Comparison of ENCODE assay signal across 32 cellular contexts in genomic region chr12:108509806-108510205, GRCh38. TPM values are rescaled to one million over a fixed set of nuclear protein-coding genes. Genes with fewer than 3 reads are reported as not detected.
DNase-seq lines count a peak whose midpoint lies in the region; ATAC-seq, FAIRE-seq and TF ChIP-seq lines count a peak whose summit lies in the region.
"Had no signal": no experiment of that assay in that cellular context is flagged by ENCODE, and none has a peak within 500 bp of the region (broad histone marks: within the 10 kb centered on the region; RNA-seq: fewer than 3 reads in every experiment).

No MANE protein-coding gene starts in this region.

- H2AFZ ChIP-seq in K562 (ENCODE audit: low read depth, low read length): no peak overlapping the region

- H3K27me3 Mint-ChIP-seq in Caco-2 (ENCODE audit: insufficient read depth, unreplicated experiment): peaks cover 6% of the 10 kb centered on the region

- no peak for FAIRE-seq in K562 (lab: Jason Lieb, UNC)
- FAIRE-seq: A204.1, A549, D721Med had no signal

- H3K4me1 ChIP-seq in HEK293 (ENCODE audit: control insufficient read depth, insufficient read depth, low read length) (no peaks in the 10 kb centered on the region), K562 (replicated peaks in 1 of 2; ENCODE audit: control insufficient read depth in 2 of 2, insufficient read depth in 2 of 2, low read length in 2 of 2) (peaks cover 0 to 5% of the 10 kb centered on the region in 2 experiments; a peak in 1 of 5 replicates), Caco-2 (no peaks in the 10 kb centered on the region)
- H3K4me1 ChIP-seq: A549, BLaER1 had no signal

- TF ChIP-seq RAD21 in K562 (CRISPR knock-in tag; conservative IDR thresholded peaks at IDR 0.05 in 1 of 2, IDR thresholded peaks at IDR 0.05 in 1 of 2): no peak

- no peak for DNase-seq in K562 (ENCODE audit: extremely low read depth in 1 of 4, low spot score in 3 of 4)
- no peak for DNase-seq in GOT3 (lab: John Stamatoyannopoulos, UW)
- no peak for DNase-seq in Caco-2
- DNase-seq: 8988T; ACHN; AML-193; BE2C; C1 segment of cervical spinal cord; Calu3; CD4-positive, alpha-beta memory T cell; CD4-positive, alpha-beta T cell; CD4-positive, CD25-positive, alpha-beta regulatory T cell; CD8-positive, alpha-beta memory T cell; CD8-positive, alpha-beta T cell; COR-L47; DMS 273 treated with DMSO at 0.1 percent for 48 hours; DMS153; DMS53; DMS79; DMS79 treated with DMSO at 0.1 percent for 48 hours; DND-41; EL had no signal

- no peak for TF ChIP-seq POLR2A in K562 (conservative IDR thresholded peaks at IDR 0.05)

- H3K9me3 Mint-ChIP-seq in Caco-2 (ENCODE audit: unreplicated experiment): no peaks in the 10 kb centered on the region
- H3K9me3 Mint-ChIP-seq: CD4-positive, alpha-beta T cell; CD4-positive, CD25-positive, alpha-beta regulatory T cell; CD8-positive, alpha-beta memory T cell; CD8-positive, alpha-beta T cell had no signal

- no peaks in the 10 kb centered on the region for H3K9me1 ChIP-seq in K562 (ENCODE audit: control insufficient read depth, insufficient read depth, low read length)

- ATAC-seq in K562: no peak
- ATAC-seq: A549; CD8-positive, alpha-beta T cell had no signal

- H3K27ac Mint-ChIP-seq in Caco-2 (ENCODE audit: unreplicated experiment): no peak overlapping the region
- H3K27ac Mint-ChIP-seq: B cell; CD14-positive monocyte; CD4-positive, alpha-beta memory T cell; CD4-positive, alpha-beta T cell; CD4-positive, CD25-positive, alpha-beta regulatory T cell; CD8-positive, alpha-beta T cell had no signal

- no peaks in the 10 kb centered on the region for H3K79me2 ChIP-seq in K562 (ENCODE audit: control insufficient read depth, insufficient read depth, low read length)

- BruUV-seq in K562 (replicated peaks; lab: Mats Ljungman, UMichigan) (no TSS peak), Caco-2 (replicated peaks; lab: Mats Ljungman, UMichigan) (no TSS peak)

- TF ChIP-seq EP300 in K562 (IDR thresholded peaks at IDR 0.05; ENCODE audit: low read length): no peak

- TF ChIP-seq CTCF in HEK293 (tag by site-specific recombination; IDR thresholded peaks at IDR 0.05) (no peak), K562 (IDR thresholded peaks at IDR 0.05 in 2 of 3, conservative IDR thresholded peaks at IDR 0.05 in 1 of 3; ENCODE audit: insufficient read depth in 2 of 3, low read depth in 1 of 3, low read length in 3 of 3) (no peak), Caco-2 (IDR thresholded peaks at IDR 0.05; ENCODE audit: insufficient read depth in 1 of 2, low read depth in 1 of 2, low read length in 1 of 2, severe bottlenecking in 1 of 2, unreplicated experiment in 1 of 2) (no peak)

- H3K4me3 ChIP-seq in HEK293 (ENCODE audit: low read depth, low read length) (no peak overlapping the region), K562 (no peak overlapping the region), Caco-2 (ENCODE audit: low read depth, low read length) (no peak overlapping the region)
- H3K4me3 ChIP-seq: A549; BLaER1; BLaER1 treated with 17β-estradiol and CSF1 and Interleukin-3, amounts not matched to agents 10 nM and 100 nM had no signal

- H4K20me1 ChIP-seq in K562 (replicated peaks; ENCODE audit: control insufficient read depth, insufficient read depth, low read length): no peaks in the 10 kb centered on the region
- H4K20me1 ChIP-seq: BLaER1; BLaER1 treated with 17β-estradiol and CSF1 and Interleukin-3, amounts not matched to agents 10 nM and 100 nM had no signal

- H3K9me3 ChIP-seq in HEK293 (ENCODE audit: control insufficient read depth, insufficient read depth, low read depth, low read length) (no peaks in the 10 kb centered on the region), K562 (replicated peaks; ENCODE audit: control insufficient read depth, insufficient read depth, low read depth, low read length) (no peaks in the 10 kb centered on the region), Caco-2 (no peaks in the 10 kb centered on the region; the same call in 1 of the 2 replicates)

- no peaks in the 10 kb centered on the region for H3K36me3 ChIP-seq in HEK293 (ENCODE audit: control insufficient read depth in 2 of 2, insufficient read depth in 1 of 2, low read length in 2 of 2)
- H3K36me3 ChIP-seq in K562 (ENCODE audit: control insufficient read depth, insufficient read depth, low read length): no peaks in the 10 kb centered on the region
- no peaks in the 10 kb centered on the region for H3K36me3 ChIP-seq in Caco-2 (ENCODE audit: control insufficient read depth, insufficient read depth, low read length)
- H3K36me3 ChIP-seq: BE2C; BLaER1; BLaER1 treated with 17β-estradiol and CSF1 and Interleukin-3, amounts not matched to agents 10 nM and 100 nM had no signal

- no peak overlapping the region for H3K9ac ChIP-seq in K562 (ENCODE audit: insufficient read depth in 1 of 2, low read depth in 2 of 2, low read length in 2 of 2)
- H3K9ac ChIP-seq: BLaER1; BLaER1 treated with 17β-estradiol and CSF1 and Interleukin-3, amounts not matched to agents 10 nM and 100 nM had no signal

- H3K27me3 ChIP-seq in K562 (ENCODE audit: control insufficient read depth in 2 of 2, insufficient read depth in 2 of 2, low read length in 2 of 2): 0 out of 5 replicates have a peak, but pooled peaks cover 0 to 5% of the 10 kb centered on the region in 2 experiments
- no peaks in the 10 kb centered on the region for H3K27me3 ChIP-seq in Caco-2 (replicated peaks; ENCODE audit: control insufficient read depth, insufficient read depth, low read length)
- H3K27me3 ChIP-seq: BE2C; BLaER1; BLaER1 treated with 17β-estradiol and CSF1 and Interleukin-3, amounts not matched to agents 10 nM and 100 nM had no signal

- H3K4me3 Mint-ChIP-seq in Caco-2 (ENCODE audit: unreplicated experiment): no peak overlapping the region
- H3K4me3 Mint-ChIP-seq: B cell; CD14-positive monocyte; CD4-positive, alpha-beta memory T cell; CD4-positive, alpha-beta T cell; CD8-positive, alpha-beta memory T cell; CD8-positive, alpha-beta T cell had no signal

- no peak overlapping the region for H3K4me2 ChIP-seq in K562 (ENCODE audit: insufficient read depth, low read length)
- H3K4me2 ChIP-seq: A549; BLaER1; BLaER1 treated with 17β-estradiol and CSF1 and Interleukin-3, amounts not matched to agents 10 nM and 100 nM had no signal

- WGBS in K562 (ENCODE audit: insufficient coverage, low coverage, missing lambda C conversion rate): 0% methylated on average over 1 of the region's 1 CpG

- peaks cover 8% of the 10 kb centered on the region for H3K36me3 Mint-ChIP-seq in Caco-2 (ENCODE audit: insufficient read depth, unreplicated experiment)
- H3K36me3 Mint-ChIP-seq: CD14-positive monocyte; CD4-positive, alpha-beta memory T cell; CD4-positive, CD25-positive, alpha-beta regulatory T cell; CD8-positive, alpha-beta memory T cell; CD8-positive, alpha-beta T cell had no signal

- no peak overlapping the region for H3K27ac ChIP-seq in HEK293 (ENCODE audit: extremely low read depth, low read depth, low read length)
- H3K27ac ChIP-seq in K562 (ENCODE audit: extremely low read depth, low read depth, low read length): no peak overlapping the region
- H3K27ac ChIP-seq: 22Rv1; A549; BLaER1; BLaER1 treated with 17β-estradiol and CSF1 and Interleukin-3, amounts not matched to agents 10 nM and 100 nM; C4-2B had no signal

- intact Hi-C loops in K562 (cut with micrococcal nuclease): loop anchor here (5.0 kb wide), 2 partner anchors 518 to 593 kb away; no protein-coding TSS in a partner anchor
- intact Hi-C loops in Caco-2 (cut with micrococcal nuclease; ENCODE audit: unreplicated experiment): loop anchor here (10.0 kb wide), 1 partner anchor 445 kb away; no protein-coding TSS in a partner anchor

- in situ Hi-C loops in K562 (cut with MboI): no loop called here

- H3K4me1 Mint-ChIP-seq in Caco-2 (ENCODE audit: low read depth, unreplicated experiment): no peaks in the 10 kb centered on the region

- POLR2A ChIA-PET in HEK293 (lab: Yijun Ruan, JAX): no interaction called here
- POLR2A ChIA-PET in K562 (lab: Yijun Ruan, JAX): no interaction called here
- POLR2A ChIA-PET in Caco-2 (lab: Charles Lee): no interaction called here

- CTCF ChIA-PET in HEK293 (lab: Yijun Ruan, JAX) (interaction anchor here (0.7 to 2.5 kb wide), 3 partner anchors 15 to 517 kb away, joined by 3 to 10 read pairs (median 3); no protein-coding TSS in a partner anchor), K562 (lab: Yijun Ruan, JAX; ENCODE audit: low intra/inter-chr PET ratio) (interaction anchor here (0.7 kb wide), 1 partner anchor 590 kb away, joined by 3 read pairs; no protein-coding TSS in a partner anchor), Caco-2 (lab: Charles Lee) (no interaction called here)

RNA-seq across cellular contexts. Expression of gene FICD, which starts 5.3 kb away (rescaled TPM):
- total RNA-seq in K562 (2011; cell fraction: chromatin; rRNA removed; ENCODE audit: low replicate concordance): 9.7 and 12.2 TPM in 2 replicates
- total RNA-seq in K562 (2011; cell fraction: nucleolus; rRNA removed): 11.8 and 12.1 TPM in 2 replicates
- 5.6 and 7.8 TPM in 2 replicates for total RNA-seq in K562 (2011; cell fraction: nucleoplasm; rRNA removed)
- total RNA-seq in K562 (2014; rRNA removed): 3.1 and 4.5 TPM in 2 replicates
- 1.9 TPM in 2 replicates for total RNA-seq in K562 (2014; rRNA removed; fragmentation: Illumina TruSeq; extraction: Trizol)
- total RNA-seq in K562 (2015; rRNA removed; fragmentation: Illumina TruSeq; extraction: Trizol): 2.8 and 3.1 TPM in 2 replicates
- 3.0 and 3.4 TPM in 2 replicates for total RNA-seq in K562 (2021)
- polyA plus RNA-seq in K562 (2011; rRNA removed): 0.80 and 0.88 TPM in 2 replicates
- 1.1 and 1.2 TPM in 2 replicates for polyA plus RNA-seq in K562 (2011; cell fraction: cytosol; rRNA removed)
- 4.7 and 6.8 TPM in 2 replicates for polyA plus RNA-seq in K562 (2011; cell fraction: nucleus; rRNA removed)
- 2.4 and 5.0 TPM in 2 replicates for polyA plus RNA-seq in K562 (2012)
- polyA plus RNA-seq in K562 (2014; fragmentation: Illumina TruSeq; extraction: Trizol): 1.6 and 2.0 TPM in 2 replicates
- polyA plus RNA-seq in K562 (2014; fragmentation: Nextera tagmentation; extraction: Ambion mirVana): 1 to 10 TPM; 1.1 to 1.2 TPM
- polyA plus RNA-seq in K562 (2014; rRNA removed): 2.1 and 2.7 TPM in 2 replicates
- polyA minus RNA-seq in K562 (2011; rRNA and poly(A)+ RNA removed): 2.9 and 3.9 TPM in 2 replicates
- 2.1 and 3.6 TPM in 2 replicates for polyA minus RNA-seq in K562 (2011; cell fraction: cytosol; rRNA and poly(A)+ RNA removed)
- polyA minus RNA-seq in K562 (2011; cell fraction: nucleus; rRNA and poly(A)+ RNA removed): 8.3 and 11.3 TPM in 2 replicates
- 2.8 and 3.6 TPM in 2 replicates for total RNA-seq in Caco-2 (2022)

RNA-seq across cellular contexts. Expression of gene SART3, which starts 51.2 kb away (rescaled TPM):
- 295 and 336 TPM in 2 replicates for total RNA-seq in K562 (2011; cell fraction: chromatin; rRNA removed; ENCODE audit: low replicate concordance)
- total RNA-seq in K562 (2011; cell fraction: nucleolus; rRNA removed): 193 and 203 TPM in 2 replicates
- total RNA-seq in K562 (2011; cell fraction: nucleoplasm; rRNA removed): 258 and 314 TPM in 2 replicates
- total RNA-seq in K562 (2014; rRNA removed) (167 and 396 TPM in 2 replicates), K562 (2014; rRNA removed; fragmentation: Illumina TruSeq; extraction: Trizol) (64.7 and 66.7 TPM in 2 replicates), K562 (2015; rRNA removed; fragmentation: Illumina TruSeq; extraction: Trizol) (103 and 104 TPM in 2 replicates), K562 (2021) (63.2 and 72.6 TPM in 2 replicates), Caco-2 (2022) (77.3 and 79.2 TPM in 2 replicates)
- polyA plus RNA-seq in K562 (2011; rRNA removed) (32.1 and 33.7 TPM in 2 replicates), K562 (2014; fragmentation: Illumina TruSeq; extraction: Trizol) (54.4 and 56.7 TPM in 2 replicates), K562 (2014; fragmentation: Nextera tagmentation; extraction: Ambion mirVana) (1 to 10 TPM; 8.9 to 9.9 TPM), K562 (2014; rRNA removed) (52.6 and 58.4 TPM in 2 replicates)
- polyA plus RNA-seq in K562 (2011; cell fraction: cytosol; rRNA removed): 11.9 and 18.3 TPM in 2 replicates
- 128 and 132 TPM in 2 replicates for polyA plus RNA-seq in K562 (2011; cell fraction: nucleus; rRNA removed)
- polyA plus RNA-seq in K562 (2012): 43.0 and 62.6 TPM in 2 replicates
- 73.9 and 94.6 TPM in 2 replicates for polyA minus RNA-seq in K562 (2011; rRNA and poly(A)+ RNA removed)
- polyA minus RNA-seq in K562 (2011; cell fraction: cytosol; rRNA and poly(A)+ RNA removed): 27.6 and 31.6 TPM in 2 replicates
- 152 and 195 TPM in 2 replicates for polyA minus RNA-seq in K562 (2011; cell fraction: nucleus; rRNA and poly(A)+ RNA removed)

RNA-seq across cellular contexts. Expression of gene ISCU, which starts 52.6 kb away (rescaled TPM):
- 50.8 and 64.7 TPM in 2 replicates for total RNA-seq in K562 (2011; cell fraction: chromatin; rRNA removed; ENCODE audit: low replicate concordance)
- total RNA-seq in K562 (2011; cell fraction: nucleolus; rRNA removed): 37.6 and 42.7 TPM in 2 replicates
- total RNA-seq in K562 (2011; cell fraction: nucleoplasm; rRNA removed): 58.2 and 69.2 TPM in 2 replicates
- total RNA-seq in K562 (2014; rRNA removed) (92.5 and 136 TPM in 2 replicates), K562 (2014; rRNA removed; fragmentation: Illumina TruSeq; extraction: Trizol) (74.2 and 77.5 TPM in 2 replicates), K562 (2015; rRNA removed; fragmentation: Illumina TruSeq; extraction: Trizol) (75.6 and 77.3 TPM in 2 replicates), K562 (2021) (67.8 and 68.7 TPM in 2 replicates), Caco-2 (2022) (70.1 and 86.9 TPM in 2 replicates)
- polyA plus RNA-seq in K562 (2011; rRNA removed) (80.9 and 89.6 TPM in 2 replicates), K562 (2014; fragmentation: Illumina TruSeq; extraction: Trizol) (69.4 and 77.7 TPM in 2 replicates), K562 (2014; fragmentation: Nextera tagmentation; extraction: Ambion mirVana) (10 to 100 TPM; 15.9 to 19.8 TPM), K562 (2014; rRNA removed) (84.7 and 86.8 TPM in 2 replicates)
- 36.5 and 59.5 TPM in 2 replicates for polyA plus RNA-seq in K562 (2011; cell fraction: cytosol; rRNA removed)
- polyA plus RNA-seq in K562 (2011; cell fraction: nucleus; rRNA removed): 120 and 177 TPM in 2 replicates
- polyA plus RNA-seq in K562 (2012): 76.7 and 87.8 TPM in 2 replicates
- 65.3 and 73.2 TPM in 2 replicates for polyA minus RNA-seq in K562 (2011; rRNA and poly(A)+ RNA removed)
- polyA minus RNA-seq in K562 (2011; cell fraction: cytosol; rRNA and poly(A)+ RNA removed): 16.6 and 26.3 TPM in 2 replicates
- polyA minus RNA-seq in K562 (2011; cell fraction: nucleus; rRNA and poly(A)+ RNA removed): 25.0 and 57.6 TPM in 2 replicates

Comparison
In these comparisons a context has a peak if more than half of its experiments do, and no peak if none do; other contexts are left out.
1. Of the 44 proteins assayed by ChIP-seq in both K562 and HEK293: peak only in K562: none; only in HEK293: none; in both: ZNF146; in neither: 43.